37 cellular contexts compared by ENCODE assay signal in genomic region chr5:31158686-31159085, GRCh38. TPM values are rescaled to one million over a fixed set of nuclear protein-coding genes. Genes with fewer than 3 reads are reported as not detected.
"Had no signal": no experiment of that assay in that cellular context is flagged by ENCODE, and none has a peak within 500 bp of the region (broad histone marks: within the 10 kb centered on the region; RNA-seq: fewer than 3 reads in every experiment).

No MANE protein-coding gene starts in this region.

- H3K4me3 ChIP-seq: MG63 had no signal

- H3K36me3 ChIP-seq: MG63 had no signal

- H3K9me3 ChIP-seq: MG63 had no signal

- DNase-seq: Karpas-422, Kasumi-1, MG63, MM.1S, MV-4-11, NCI-H1048, NCI-H1092, NCI-H1092 treated with DMSO at 0.1 percent for 48 hours, NCI-H1105, NCI-H1105 treated with DMSO at 0.1 percent for 48 hours, NCI-H1417, NCI-H1417 treated with DMSO at 0.1 percent for 48 hours, NCI-H1436, NCI-H1436 treated with DMSO at 0.1 percent for 48 hours, NCI-H146, NCI-H1694, NCI-H1694 treated with DMSO at 0.1 percent for 48 hours, NCI-H187, NCI-H187 treated with DMSO at 0.1 percent for 48 hours, NCI-H1930, NCI-H2029, NCI-H2029 treated with DMSO at 0.1 percent for 48 hours, NCI-H2081, NCI-H2081 treated with DMSO at 0.1 percent for 48 hours, NCI-H2107, NCI-H2171, NCI-H2171 treated with DMSO at 0.1 percent for 48 hours, NCI-H2227 treated with DMSO at 0.1 percent for 48 hours, NCI-H226, NCI-H345, NCI-H446, NCI-H446 treated with DMSO at 0.1 percent for 48 hours, NCI-H510A, NCI-H510A treated with DMSO at 0.1 percent for 48 hours, NCI-H524 had no signal

RNA-seq across cellular contexts. Expression of gene CDH6, which starts 34.8 kb away (rescaled TPM):
- total RNA-seq: LHCN-M2, MCF 10A had no signal
